Comparison of ENCODE assay signal across 31 cellular contexts in the genomic region with DNA sequence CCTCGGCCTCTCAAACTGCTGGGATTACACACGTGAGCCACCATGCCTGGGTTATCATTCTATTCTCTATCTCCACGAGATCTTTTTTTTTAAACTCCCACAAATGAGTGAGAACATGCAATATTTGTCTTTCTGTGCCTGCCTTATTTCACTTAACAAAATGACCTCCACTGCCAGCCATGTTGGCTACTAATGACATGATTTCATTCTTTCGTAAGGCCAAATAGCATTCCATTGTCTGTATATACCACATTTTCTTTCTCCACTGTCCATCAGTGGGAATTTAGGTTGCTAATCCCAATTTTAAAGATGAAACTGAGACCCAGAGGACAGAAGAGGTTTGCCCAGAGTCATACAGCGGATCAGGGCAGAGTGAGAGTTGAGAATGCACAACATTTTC. TPM values are rescaled to one million over a fixed set of nuclear protein-coding genes. Genes with fewer than 3 reads are reported as not detected.
"Had no signal": no experiment of that assay in that cellular context is flagged by ENCODE, and none has a peak within 500 bp of the region (broad histone marks: within the 10 kb centered on the region; RNA-seq: fewer than 3 reads in every experiment).

No MANE protein-coding gene starts in this region.

- H3K4me1 ChIP-seq: breast epithelium had no signal

- H3K9me3 ChIP-seq: body of pancreas, breast epithelium had no signal

- H3K36me3 Mint-ChIP-seq: activated naive CD4-positive, alpha-beta T cell treated with anti-CD3 and anti-CD28 coated beads, Interleukin-2, amount 50 U/mL, for 24 hours; activated naive CD8-positive, alpha-beta T cell treated with anti-CD3 and anti-CD28 coated beads, Interleukin-2, amount 10 ng/mL, durations not matched to agents 7 days and 5 days had no signal

- H3K36me3 ChIP-seq: breast epithelium, WERI-Rb-1 had no signal

- H3K9me3 Mint-ChIP-seq: activated CD4-positive, alpha-beta T cell treated with anti-CD3 and anti-CD28 coated beads, Interleukin-2, amount 10 ng/mL, durations not matched to agents 24 days and 14 days; activated CD8-positive, alpha-beta T cell treated with anti-CD3 and anti-CD28 coated beads for 36 hours; activated naive CD4-positive, alpha-beta T cell treated with anti-CD3 and anti-CD28 coated beads, Interleukin-2, amount 50 U/mL, for 24 hours; activated naive CD8-positive, alpha-beta T cell treated with anti-CD3 and anti-CD28 coated beads, Interleukin-2, amount 10 ng/mL, durations not matched to agents 7 days and 5 days; activated T-cell treated with anti-CD3 and anti-CD28 coated beads, Interleukin-2, amount 50 U/mL, for 4 hours had no signal

- H3K9ac ChIP-seq: KMS-11 had no signal

- H3K4me3 ChIP-seq: body of pancreas, breast epithelium had no signal

- DNase-seq: activated CD4-positive, alpha-beta T cell treated with anti-CD3 and anti-CD28 coated beads, Interleukin-2, amount 10 ng/mL, durations not matched to agents 24 days and 14 days; activated CD4-positive, alpha-beta T cell treated with anti-CD3 and anti-CD28 coated beads, Interleukin-2, amount 50 U/mL, for 4 hours; activated CD8-positive, alpha-beta T cell treated with anti-CD3 and anti-CD28 coated beads for 36 hours; activated gamma-delta T cell; activated naive CD4-positive, alpha-beta T cell treated with Interleukin-2 at 50 U/mL for 16 hours; activated naive CD8-positive, alpha-beta T cell treated with anti-CD3 and anti-CD28 coated beads, Interleukin-2, amount 10 ng/mL, durations not matched to agents 7 days and 5 days; activated T-cell treated with anti-CD3 and anti-CD28 coated beads, Interleukin-2, amount 50 U/mL, for 4 hours; body of pancreas; cerebellar nuclear complex; MM.1S; MV-4-11; NCI-H1092; NCI-H1436 treated with DMSO at 0.1 percent for 48 hours; NCI-H1694 treated with DMSO at 0.1 percent for 48 hours; NCI-H2029; NCI-H345; NCI-H524 treated with DMSO at 0.1 percent for 48 hours; SIG-M5; T1000; WERI-Rb-1 had no signal

- H3K4me3 Mint-ChIP-seq: activated CD4-positive, alpha-beta T cell treated with anti-CD3 and anti-CD28 coated beads, Interleukin-2, amount 10 ng/mL, durations not matched to agents 24 days and 14 days; activated CD8-positive, alpha-beta T cell treated with anti-CD3 and anti-CD28 coated beads for 36 hours; activated naive CD4-positive, alpha-beta T cell treated with anti-CD3 and anti-CD28 coated beads, Interleukin-2, amount 50 U/mL, for 24 hours; activated naive CD8-positive, alpha-beta T cell treated with anti-CD3 and anti-CD28 coated beads, Interleukin-2, amount 10 ng/mL, durations not matched to agents 7 days and 5 days; activated T-cell treated with anti-CD3 and anti-CD28 coated beads, Interleukin-2, amount 50 U/mL, for 4 hours had no signal

- FAIRE-seq: astrocyte had no signal

- H3K27ac Mint-ChIP-seq: activated CD4-positive, alpha-beta T cell treated with anti-CD3 and anti-CD28 coated beads, Interleukin-2, amount 10 ng/mL, durations not matched to agents 24 days and 14 days; activated CD8-positive, alpha-beta T cell treated with anti-CD3 and anti-CD28 coated beads for 36 hours; activated naive CD4-positive, alpha-beta T cell treated with anti-CD3 and anti-CD28 coated beads, Interleukin-2, amount 50 U/mL, for 24 hours; activated naive CD8-positive, alpha-beta T cell treated with anti-CD3 and anti-CD28 coated beads, Interleukin-2, amount 10 ng/mL, durations not matched to agents 7 days and 5 days had no signal

- H3K4me2 ChIP-seq: KMS-11 had no signal

- ATAC-seq: activated CD8-positive, alpha-beta T cell treated with anti-CD3 and anti-CD28 coated beads for 36 hours; activated T-cell treated with anti-CD3 and anti-CD28 coated beads, Interleukin-2, amount 50 U/mL, for 4 hours; body of pancreas; Panc1; Right ventricle myocardium inferior had no signal

- H3K27me3 Mint-ChIP-seq: activated CD8-positive, alpha-beta T cell treated with anti-CD3 and anti-CD28 coated beads for 36 hours; activated naive CD4-positive, alpha-beta T cell treated with anti-CD3 and anti-CD28 coated beads, Interleukin-2, amount 50 U/mL, for 24 hours had no signal

- H3K27me3 ChIP-seq: body of pancreas, breast epithelium had no signal

- H3K27ac ChIP-seq: body of pancreas, breast epithelium, KMS-11, RWPE1, WERI-Rb-1 had no signal

RNA-seq across cellular contexts. Expression of a gene that starts 10.9 kb away (rescaled TPM):
- total RNA-seq: activated CD4-positive, alpha-beta T cell treated with anti-CD3 and anti-CD28 coated beads, Interleukin-2, amount 10 ng/mL, durations not matched to agents 24 days and 14 days; activated CD8-positive, alpha-beta memory T cell treated with anti-CD3 and anti-CD28 coated beads for 36 hours; activated CD8-positive, alpha-beta T cell treated with anti-CD3 and anti-CD28 coated beads for 36 hours; activated naive CD8-positive, alpha-beta T cell treated with anti-CD3 and anti-CD28 coated beads, Interleukin-2, amount 10 ng/mL, durations not matched to agents 7 days and 5 days; activated T-cell treated with anti-CD3 and anti-CD28 coated beads, Interleukin-2, amount 50 U/mL, for 4 hours; NCI-H460; T-helper 1 cell treated with Interleukin-12 subunit alpha and Interleukin-12 subunit beta and Interleukin-4 antibody, amounts not matched to agents 30 ng/mL and 1 ng/mL, for 36 hours; T-helper 2 cell treated with Interferon-gamma antibody and Interleukin-4, amounts not matched to agents 100 ng/mL and 5 ng/mL, for 36 hours had no signal
